Comparison of ENCODE assay signal across 8 cellular contexts in the genomic region with DNA sequence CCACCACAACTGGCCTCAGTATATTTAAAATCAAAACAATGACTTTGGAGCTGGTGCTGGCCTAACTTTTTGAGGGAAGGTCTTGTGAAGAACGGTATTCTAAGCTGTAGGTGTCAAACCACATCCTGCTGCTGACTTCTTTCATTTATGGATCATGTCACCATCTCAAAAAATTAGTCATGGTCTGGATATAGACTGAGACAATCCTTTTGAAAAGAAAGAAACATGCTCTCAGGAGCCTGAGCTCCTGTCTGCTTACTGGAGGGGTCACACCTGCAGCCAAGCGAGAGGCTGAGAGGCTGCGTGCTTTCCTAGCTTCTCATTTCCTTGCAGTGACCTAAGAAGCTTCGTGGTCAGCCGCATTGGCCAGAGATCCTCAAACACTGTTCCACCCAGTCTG. TPM values are rescaled to one million over a fixed set of nuclear protein-coding genes. Genes with fewer than 3 reads are reported as not detected.
A peak's percentile ranks its signal among the peaks of the same experiment; 100 is the strongest.
DNase-seq lines count a peak whose midpoint lies in the region; ATAC-seq and TF ChIP-seq lines count a peak whose summit lies in the region.

No MANE protein-coding gene starts in this region.

- peaks cover 36% of the 10 kb centered on the region for H3K4me1 Mint-ChIP-seq in T-helper 1 cell treated with Interleukin-12 subunit alpha and Interleukin-12 subunit beta and Interleukin-4 antibody, amounts not matched to agents 30 μg/mL and 1 μg/mL, for 36 hours (ENCODE audit: low read depth)
- no peaks in the 10 kb centered on the region for H3K4me1 Mint-ChIP-seq in mesothelial cell of epicardium

- no peak for TF ChIP-seq CTCF in mesothelial cell of epicardium (IDR thresholded peaks at IDR 0.05; ENCODE audit: unreplicated experiment)

- ATAC-seq in GM18502 (IDR thresholded peaks at IDR 0.05; ENCODE audit: poor library complexity, unreplicated experiment) = peak; percentile 96
- peak; percentile 95 for ATAC-seq in HG02610 (IDR thresholded peaks at IDR 0.05; ENCODE audit: unreplicated experiment)

- DNase-seq in kidney tubule cell (ENCODE audit: low spot score) (peak; percentile 80), DMS79 (lab: John Stamatoyannopoulos, UW) (no peak), SW 1271 (lab: John Stamatoyannopoulos, UW) (no peak), NCI-H510A (lab: John Stamatoyannopoulos, UW) (no peak), mesothelial cell of epicardium (ENCODE audit: low spot score in 2 of 2, unreplicated experiment in 2 of 2) (no peak)

- peaks cover 7% of the 10 kb centered on the region for H3K9me3 Mint-ChIP-seq in T-helper 1 cell treated with Interleukin-12 subunit alpha and Interleukin-12 subunit beta and Interleukin-4 antibody, amounts not matched to agents 30 μg/mL and 1 μg/mL, for 36 hours
- no peaks in the 10 kb centered on the region for H3K9me3 Mint-ChIP-seq in mesothelial cell of epicardium

- H3K27me3 Mint-ChIP-seq in T-helper 1 cell treated with Interleukin-12 subunit alpha and Interleukin-12 subunit beta and Interleukin-4 antibody, amounts not matched to agents 30 μg/mL and 1 μg/mL, for 36 hours (ENCODE audit: low read depth) = no peaks in the 10 kb centered on the region
- no peaks in the 10 kb centered on the region for H3K27me3 Mint-ChIP-seq in mesothelial cell of epicardium (ENCODE audit: low read depth)

- H3K4me3 Mint-ChIP-seq in T-helper 1 cell treated with Interleukin-12 subunit alpha and Interleukin-12 subunit beta and Interleukin-4 antibody, amounts not matched to agents 30 μg/mL and 1 μg/mL, for 36 hours = peak overlapping the region; percentile 27
- H3K4me3 Mint-ChIP-seq in mesothelial cell of epicardium = no peak overlapping the region

- peak overlapping the region; percentile 94 for H3K27ac Mint-ChIP-seq in T-helper 1 cell treated with Interleukin-12 subunit alpha and Interleukin-12 subunit beta and Interleukin-4 antibody, amounts not matched to agents 30 μg/mL and 1 μg/mL, for 36 hours
- no peak overlapping the region for H3K27ac Mint-ChIP-seq in mesothelial cell of epicardium

- peaks cover 13% of the 10 kb centered on the region for H3K36me3 Mint-ChIP-seq in T-helper 1 cell treated with Interleukin-12 subunit alpha and Interleukin-12 subunit beta and Interleukin-4 antibody, amounts not matched to agents 30 μg/mL and 1 μg/mL, for 36 hours (ENCODE audit: low read depth)
- H3K36me3 Mint-ChIP-seq in mesothelial cell of epicardium = no peaks in the 10 kb centered on the region

RNA-seq across cellular contexts. Expression of a gene that starts 55.2 kb away (rescaled TPM):
- 14.4 to 19.9 TPM (median 18.1 TPM) in 3 replicates for total RNA-seq in mesothelial cell of epicardium
